8 cellular contexts compared by ENCODE assay signal in the genomic region with DNA sequence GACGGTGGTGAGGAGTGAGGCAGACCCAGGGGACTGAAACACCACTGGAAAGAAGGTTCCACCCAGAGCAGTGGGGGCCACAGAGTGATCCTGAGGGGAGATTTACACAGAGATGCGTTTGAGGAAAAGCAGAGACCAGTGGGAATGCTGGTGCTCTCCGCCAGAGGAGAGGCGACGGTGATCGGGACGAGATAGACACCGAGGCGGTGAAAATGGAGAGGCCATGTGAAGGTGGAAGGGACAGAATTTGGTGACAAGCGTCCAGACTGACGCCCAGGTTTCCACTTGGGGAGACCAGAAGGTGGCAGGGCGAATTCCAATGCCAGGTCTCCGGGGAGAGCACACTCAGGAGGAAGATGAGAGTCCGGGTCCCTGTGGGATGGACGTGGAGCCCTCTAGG.
DNase-seq lines count a peak whose midpoint lies in the region; ATAC-seq and TF ChIP-seq lines count a peak whose summit lies in the region.
"Not testable (repeated sequence)": the region's sequence is repeated elsewhere in the genome, so short reads cannot be mapped to it uniquely, and the experiment has no call there.

No MANE protein-coding gene starts in this region.

- TF ChIP-seq CTCF in CD14-positive monocyte (IDR thresholded peaks at IDR 0.05); H9 (conservative IDR thresholded peaks at IDR 0.05); chondrocyte (IDR thresholded peaks at IDR 0.05); endodermal cell (conservative IDR thresholded peaks at IDR 0.05); lower lobe of right lung (IDR thresholded peaks at IDR 0.05); progenitor cell of endocrine pancreas (IDR thresholded peaks at IDR 0.05; ENCODE audit: unreplicated experiment): not testable (repeated sequence)

- H4K20me1 ChIP-seq in H9 (ENCODE audit: control insufficient read depth, insufficient read depth, insufficient read length) = not testable (repeated sequence)

- not testable (repeated sequence) for H3K9ac ChIP-seq in H9 (ENCODE audit: extremely low read depth, insufficient read length, low read length); endodermal cell (ENCODE audit: extremely low read depth, low read length, poor library complexity, severe bottlenecking)

- not testable (repeated sequence) for H3T11ph ChIP-seq in H9 (ENCODE audit: low read length)

- not testable (repeated sequence) for ATAC-seq in Right ventricle myocardium superior (ENCODE audit: poor library complexity); lower lobe of right lung

- H3K79me1 ChIP-seq in H9 (ENCODE audit: insufficient read depth, low read depth, low read length, poor library complexity, severe bottlenecking) = not testable (repeated sequence)

- H3K4me1 ChIP-seq in H9 (ENCODE audit: insufficient read depth, low read length); endodermal cell (ENCODE audit: control insufficient read depth, insufficient read depth, low read length); lower lobe of right lung: not testable (repeated sequence)

- H2AFZ ChIP-seq in H9 (ENCODE audit: low read length) = not testable (repeated sequence)

- WGBS in H9 (ENCODE audit: extremely low coverage, insufficient read length, low lambda C conversion rate) = no CpG with 5 or more reads among the region's 15 CpGs
- 94 to 100% methylated on average over 1 to 11 of the region's 15 CpGs for WGBS in endodermal cell (ENCODE audit: insufficient coverage in 1 of 2, insufficient read length in 1 of 2), 2 experiments

- H2BK15ac ChIP-seq in H9 (ENCODE audit: low read depth, low read length) = not testable (repeated sequence)

- not testable (repeated sequence) for H3K9me3 Mint-ChIP-seq in CD14-positive monocyte; H9; chondrocyte (ENCODE audit: low read depth); endodermal cell; progenitor cell of endocrine pancreas (ENCODE audit: low read depth)

- not testable (repeated sequence) for H2BK120ac ChIP-seq in H9 (ENCODE audit: low read depth, low read length, poor library complexity, severe bottlenecking)

- H3K4me2 ChIP-seq in H9 (ENCODE audit: insufficient read depth, insufficient read length, low read length) = not testable (repeated sequence)

- H3K27me3 ChIP-seq in H9 (ENCODE audit: insufficient read depth, low read length); endodermal cell (ENCODE audit: control insufficient read depth, insufficient read depth, low read length, poor library complexity, severe bottlenecking); lower lobe of right lung (ENCODE audit: low read depth): not testable (repeated sequence)

- not testable (repeated sequence) for H3K18ac ChIP-seq in H9 (ENCODE audit: insufficient read length, low read depth, low read length)

- not testable (repeated sequence) for H4K91ac ChIP-seq in H9 (ENCODE audit: insufficient read length, low read depth, low read length)

- not testable (repeated sequence) for H2AK5ac ChIP-seq in H9 (ENCODE audit: insufficient read length, low read length)

- H3K23ac ChIP-seq in H9 (ENCODE audit: insufficient read length, low read depth, low read length) = not testable (repeated sequence)

- H3K9me3 ChIP-seq in H9 (ENCODE audit: control insufficient read depth, low read depth, low read length); endodermal cell (ENCODE audit: control insufficient read depth, low read length); lower lobe of right lung: not testable (repeated sequence)

- H3K36me3 Mint-ChIP-seq in CD14-positive monocyte; H9 (ENCODE audit: insufficient read depth in 1 of 3, low read depth in 3 of 3); chondrocyte (ENCODE audit: low read depth); endodermal cell (ENCODE audit: low read depth); progenitor cell of endocrine pancreas (ENCODE audit: insufficient read depth): not testable (repeated sequence)

- H3K14ac ChIP-seq in H9 (ENCODE audit: insufficient read depth, low read length) = not testable (repeated sequence)

- H3K79me2 ChIP-seq in H9 (ENCODE audit: insufficient read depth, low read length) = not testable (repeated sequence)

- H3K4me3 Mint-ChIP-seq in CD14-positive monocyte; H9; chondrocyte (ENCODE audit: unreplicated experiment); endodermal cell; progenitor cell of endocrine pancreas (ENCODE audit: low read depth): not testable (repeated sequence)

- H2BK20ac ChIP-seq in H9 (ENCODE audit: low read depth, low read length, poor library complexity, severe bottlenecking) = not testable (repeated sequence)

- not testable (repeated sequence) for H2BK5ac ChIP-seq in H9 (ENCODE audit: insufficient read length, low read length)

- not testable (repeated sequence) for H3K27ac ChIP-seq in H9 (ENCODE audit: insufficient read length, low read depth, low read length); endodermal cell (ENCODE audit: low read depth, low read length); lower lobe of right lung

- H3K27me3 Mint-ChIP-seq in CD14-positive monocyte (ENCODE audit: low read depth in 3 of 3); H9 (ENCODE audit: low read depth); chondrocyte (ENCODE audit: low read depth); endodermal cell (ENCODE audit: insufficient read depth); progenitor cell of endocrine pancreas: not testable (repeated sequence)

- H3K4me3 ChIP-seq in endodermal cell (ENCODE audit: low read length); lower lobe of right lung: not testable (repeated sequence)

- H3K56ac ChIP-seq in H9 (ENCODE audit: insufficient read length, low read depth, low read length) = not testable (repeated sequence)

- not testable (repeated sequence) for H4K5ac ChIP-seq in H9 (ENCODE audit: insufficient read length, low read depth, low read length)

- peak; percentile 27 for DNase-seq in CD14-positive monocyte (ENCODE audit: low spot score)
- DNase-seq in H9 = peak; percentile 10
- peak; percentile 79 for DNase-seq in chondrocyte (ENCODE audit: low spot score)
- peak; percentile 10 for DNase-seq in endodermal cell
- DNase-seq in Right ventricle myocardium superior = peak; percentile 25
- peak; percentile 7 for DNase-seq in islet precursor cell
- DNase-seq in lower lobe of right lung = peak; percentile 16
- DNase-seq in progenitor cell of endocrine pancreas (ENCODE audit: low spot score, unreplicated experiment) = not testable (repeated sequence)

- H2BK12ac ChIP-seq in H9 (ENCODE audit: insufficient read length, low read depth, low read length) = not testable (repeated sequence)

- not testable (repeated sequence) for H3K4ac ChIP-seq in H9 (ENCODE audit: low read depth, low read length)

- not testable (repeated sequence) for H3K4me1 Mint-ChIP-seq in CD14-positive monocyte; H9; chondrocyte (ENCODE audit: low read depth); endodermal cell; progenitor cell of endocrine pancreas (ENCODE audit: low read depth)

- intact Hi-C loops in CD14-positive monocyte (cut with micrococcal nuclease); Right ventricle myocardium superior (cut with DNase I); lower lobe of right lung (cut with DNase I): not testable (repeated sequence)

- not testable (repeated sequence) for H4K8ac ChIP-seq in H9 (replicated peaks; ENCODE audit: insufficient read length, low read depth, low read length)

- not testable (repeated sequence) for H3K23me2 ChIP-seq in H9 (ENCODE audit: insufficient read length, low read depth, low read length, poor library complexity, severe bottlenecking)

- not testable (repeated sequence) for H3K36me3 ChIP-seq in endodermal cell (ENCODE audit: control insufficient read depth, insufficient read depth, low read length); lower lobe of right lung

- H3K27ac Mint-ChIP-seq in CD14-positive monocyte; chondrocyte (ENCODE audit: unreplicated experiment); endodermal cell: not testable (repeated sequence)
- H3K27ac Mint-ChIP-seq in H9 = peak overlapping the region in 1 of 3 experiments; percentile 8; a peak in 1 of 7 replicates
- H3K27ac Mint-ChIP-seq in progenitor cell of endocrine pancreas = peak overlapping the region; percentile 63
